In genomic region chr17:3412216-3412615, GRCh38 we compare ENCODE assay signal across 6 cellular contexts. TPM values are rescaled to one million over a fixed set of nuclear protein-coding genes. Genes with fewer than 3 reads are reported as not detected.
"Had no signal": no experiment of that assay in that cellular context is flagged by ENCODE, and none has a peak within 500 bp of the region (broad histone marks: within the 10 kb centered on the region; RNA-seq: fewer than 3 reads in every experiment).

No MANE protein-coding gene starts in this region.

RNA-seq across cellular contexts. Expression of gene OR3A3, which starts 1.0 kb away (rescaled TPM):
- total RNA-seq: HepG2, HT-29, HT1080, IMR-90, K562 had no signal
- polyA plus RNA-seq: HepG2, IgD-negative memory B cell, IMR-90, K562 had no signal

RNA-seq across cellular contexts. Expression of gene OR1E1, which starts 14.0 kb away (rescaled TPM):
- total RNA-seq: HepG2, HT-29, HT1080, IMR-90, K562 had no signal
- polyA plus RNA-seq: HepG2, IgD-negative memory B cell, IMR-90, K562 had no signal

RNA-seq across cellular contexts. Expression of gene OR1E2, which starts 21.4 kb away (rescaled TPM):
- total RNA-seq: HepG2, HT-29, HT1080, IMR-90, K562 had no signal
- polyA plus RNA-seq: HepG2, IgD-negative memory B cell, IMR-90, K562 had no signal

RNA-seq across cellular contexts. Expression of gene OR3A2, which starts 26.1 kb away (rescaled TPM):
- total RNA-seq: HepG2, HT-29, HT1080, IMR-90, K562 had no signal
- polyA plus RNA-seq: HepG2, IMR-90, K562 had no signal

RNA-seq across cellular contexts. Expression of gene SPATA22, which starts 59.4 kb away (rescaled TPM):
- total RNA-seq: HepG2, HT-29, HT1080 had no signal
- polyA plus RNA-seq: HepG2, IgD-negative memory B cell had no signal
